Comparison of ENCODE assay signal across 27 cellular contexts in genomic region chr16:66620419-66620775, GRCh38. TPM values are rescaled to one million over a fixed set of nuclear protein-coding genes. Genes with fewer than 3 reads are reported as not detected.
DNase-seq lines count a peak whose midpoint lies in the region; ATAC-seq and TF ChIP-seq lines count a peak whose summit lies in the region.
"Had no signal": no experiment of that assay in that cellular context is flagged by ENCODE, and none has a peak within 500 bp of the region (broad histone marks: within the 10 kb centered on the region; RNA-seq: fewer than 3 reads in every experiment).

No MANE protein-coding gene starts in this region.

- H3K4ac ChIP-seq in IMR-90 (ENCODE audit: low read depth, low read length) = peak overlapping the region; percentile 75

- H3K9me3 ChIP-seq in GM23248 (ENCODE audit: low read depth) (no peaks in the 10 kb centered on the region), IMR-90 (ENCODE audit: control insufficient read depth, insufficient read depth, low read length) (no peaks in the 10 kb centered on the region), osteoblast (ENCODE audit: low read depth, low read length) (no peaks in the 10 kb centered on the region), lower lobe of right lung (no peaks in the 10 kb centered on the region)
- H3K9me3 ChIP-seq: BLaER1, HAP-1, SJSA1 had no signal

- peak overlapping the region; percentile 63 for H3K14ac ChIP-seq in IMR-90 (replicated peaks; ENCODE audit: low read depth, low read length)

- dilution Hi-C loops in IMR-90 (cut with HindIII; ENCODE audit: low sequenced_read_pairs, unreplicated experiment) = no loop called here

- peaks cover 27% of the 10 kb centered on the region for H3K9me1 ChIP-seq in IMR-90 (ENCODE audit: insufficient read depth, low read length)

- H3K9ac ChIP-seq in GM23248 (no peak overlapping the region), IMR-90 (ENCODE audit: low read depth, low read length) (no peak overlapping the region)
- H3K9ac ChIP-seq: BLaER1 had no signal

- no peak for TF ChIP-seq POLR2A in IMR-90 (IDR thresholded peaks at IDR 0.05; ENCODE audit: low read depth, low read length)

- 0 out of 4 replicates have a peak, but pooled peaks cover 0 to 6% of the 10 kb centered on the region in 2 experiments for H3K79me1 ChIP-seq in IMR-90 (ENCODE audit: low read depth in 1 of 2, low read length in 2 of 2)

- intact Hi-C loops in IMR-90 (cut with micrococcal nuclease) (no loop called here), lower lobe of right lung (cut with DNase I) (no loop called here)

- H3F3A ChIP-seq in GM23248 (ENCODE audit: insufficient read depth) = peaks cover 41% of the 10 kb centered on the region

- H2BK120ac ChIP-seq in IMR-90 (ENCODE audit: low read depth, low read length) = peak overlapping the region; percentile 74

- H3K4me3 ChIP-seq in GM23248 = no peak overlapping the region
- no peak overlapping the region for H3K4me3 ChIP-seq in IMR-90 (ENCODE audit: insufficient read depth, low read depth, low read length)
- H3K4me3 ChIP-seq in choroid plexus epithelial cell (ENCODE audit: low read depth, low read length) = no peak overlapping the region
- no peak overlapping the region for H3K4me3 ChIP-seq in osteoblast (ENCODE audit: insufficient read depth, low read length)
- H3K4me3 ChIP-seq in lower lobe of right lung = no peak overlapping the region
- H3K4me3 ChIP-seq: BLaER1, dorsolateral prefrontal cortex, HAP-1, SJSA1 had no signal

- no peak for TF ChIP-seq RAD21 in IMR-90 (IDR thresholded peaks at IDR 0.05; ENCODE audit: low read length)

- H2AK9ac ChIP-seq in IMR-90 (replicated peaks; ENCODE audit: low read depth, low read length, poor library complexity) = peak overlapping the region; percentile 38

- CTCF ChIA-PET in IMR-90 (lab: Yijun Ruan, JAX) = interaction anchor here (0.8 to 1.2 kb wide), 2 partner anchors 12 to 30 kb away, joined by 3 to 4 read pairs; no protein-coding TSS in a partner anchor

- H3K79me2 ChIP-seq in GM23248 (ENCODE audit: insufficient read depth) (no peaks in the 10 kb centered on the region), osteoblast (ENCODE audit: insufficient read depth, low read length) (no peaks in the 10 kb centered on the region)

- peak overlapping the region; percentile 86; the same call in 1 of the 2 replicates for H2BK20ac ChIP-seq in IMR-90 (ENCODE audit: low read depth, low read length)

- no peaks in the 10 kb centered on the region for H3K27me3 ChIP-seq in GM23248 (replicated peaks; ENCODE audit: insufficient read depth)
- H3K27me3 ChIP-seq in IMR-90 (ENCODE audit: control insufficient read depth, insufficient read depth, low read length) = no peaks in the 10 kb centered on the region
- no peaks in the 10 kb centered on the region for H3K27me3 ChIP-seq in osteoblast (ENCODE audit: insufficient read depth, low read length)
- H3K27me3 ChIP-seq in lower lobe of right lung (ENCODE audit: low read depth) = no peaks in the 10 kb centered on the region
- H3K27me3 ChIP-seq: BLaER1, dorsolateral prefrontal cortex, SJSA1 had no signal

- H3K36me3 ChIP-seq in GM23248 (ENCODE audit: low read depth) (no peaks in the 10 kb centered on the region), IMR-90 (ENCODE audit: control insufficient read depth, insufficient read depth, low read length) (no peaks in the 10 kb centered on the region), osteoblast (ENCODE audit: insufficient read depth, low read length) (no peaks in the 10 kb centered on the region), lower lobe of right lung (peaks cover 13% of the 10 kb centered on the region)

- H3K27ac ChIP-seq in GM23248 (peak overlapping the region; percentile 97), IMR-90 (ENCODE audit: insufficient read depth, low read length) (no peak overlapping the region), osteoblast (ENCODE audit: low read depth, low read length) (peak overlapping the region; percentile 100), lower lobe of right lung (no peak overlapping the region)
- H3K27ac ChIP-seq: BLaER1 had no signal

- BruUV-seq in IMR-90 (replicated peaks; lab: Mats Ljungman, UMichigan) = no TSS peak

- peak overlapping the region in 1 of 2 experiments; percentile 78; a peak in 2 of 4 replicates for H4K8ac ChIP-seq in IMR-90 (ENCODE audit: low read depth in 2 of 2, low read length in 2 of 2)

- no peaks in the 10 kb centered on the region for H3K9me2 ChIP-seq in GM23248 (ENCODE audit: insufficient read depth)

- H3K56ac ChIP-seq in IMR-90 (ENCODE audit: extremely low read depth, insufficient read depth, low read length) = no peak overlapping the region

- in situ Hi-C loops in GM23248 (cut with MboI) (no loop called here), IMR-90 (cut with MboI; ENCODE audit: low sequenced_read_pairs) (no loop called here)

- no peak for DNase-seq in GM23248
- DNase-seq in IMR-90 = no peak
- peak; percentile 39 for DNase-seq in choroid plexus epithelial cell (ENCODE audit: low read depth)
- no peak for DNase-seq in osteoblast (ENCODE audit: insufficient read length, low spot score, missing footprints)
- no peak for DNase-seq in lower lobe of right lung
- no peak for DNase-seq in NCI-H2081 (lab: John Stamatoyannopoulos, UW)
- DNase-seq in ecto neural progenitor cell (ENCODE audit: low spot score) = no peak
- DNase-seq: activated CD4-positive, alpha-beta T cell treated with anti-CD3 and anti-CD28 coated beads, Interleukin-2, amount 10 ng/mL, durations not matched to agents 7 days and 5 days; activated gamma-delta T cell treated with Interleukin-2 at 50 U/mL for 16 hours; activated naive CD8-positive, alpha-beta T cell treated with anti-CD3 and anti-CD28 coated beads, Interleukin-2, amount 10 ng/mL, durations not matched to agents 7 days and 5 days; cerebellar nuclear complex; DMS153; dorsolateral prefrontal cortex; hippocampal formation; NCI-H1436 treated with DMSO at 0.1 percent for 48 hours; NCI-H2107; NCI-H345; NCI-H774; posterior cingulate gyrus; stimulated activated CD4-positive, alpha-beta T cell treated with anti-CD3 and anti-CD28 coated beads, Interleukin-4, amount 100 ng/mL, for 4 hours; trophoblast cell had no signal

- peak overlapping the region; percentile 55 for H2AK5ac ChIP-seq in IMR-90 (ENCODE audit: low read depth, low read length)

- peak overlapping the region; percentile 75; the same call in 1 of the 3 replicates for H2BK15ac ChIP-seq in IMR-90 (ENCODE audit: low read depth, low read length)

- TF ChIP-seq CTCF in IMR-90 (conservative IDR thresholded peaks at IDR 0.05; ENCODE audit: low read depth, low read length) = no peak
- no peak for TF ChIP-seq CTCF in choroid plexus epithelial cell (conservative IDR thresholded peaks at IDR 0.05; ENCODE audit: low read depth, low read length)
- no peak for TF ChIP-seq CTCF in osteoblast (IDR thresholded peaks at IDR 0.05; ENCODE audit: extremely low read depth, low read depth, low read length)
- TF ChIP-seq CTCF in lower lobe of right lung (IDR thresholded peaks at IDR 0.05) = no peak

- POLR2A ChIA-PET in IMR-90 (lab: Charles Lee; ENCODE audit: unreplicated experiment) = no interaction called here

- WGBS in GM23248 (ENCODE audit: low coverage in 1 of 2, low lambda C conversion rate in 2 of 2, missing lambda C conversion rate in 2 of 2), 2 experiments = 82 to 91% methylated on average over 8 of the region's 8 CpGs
- 73% methylated on average over 3 of the region's 8 CpGs; no CpG with 5 or more reads in 1 of the 2 experiments for WGBS in IMR-90 (ENCODE audit: extremely low coverage in 2 of 2, insufficient read length in 1 of 2), 2 experiments

- peak overlapping the region; percentile 37 for H4K91ac ChIP-seq in IMR-90 (ENCODE audit: insufficient read depth, low read depth, low read length)

- peak overlapping the region; percentile 69 for H4K5ac ChIP-seq in IMR-90 (ENCODE audit: low read depth, low read length)

- peak overlapping the region; percentile 20; the same call in 1 of the 2 replicates for H3K23ac ChIP-seq in IMR-90 (ENCODE audit: low read depth, low read length)

- peak overlapping the region; percentile 33; the same call in 1 of the 2 replicates for H3K18ac ChIP-seq in IMR-90 (ENCODE audit: low read depth, low read length)

- H2BK5ac ChIP-seq in IMR-90 (ENCODE audit: low read depth, low read length, poor library complexity, severe bottlenecking) = peak overlapping the region; percentile 73

- peaks cover 51% of the 10 kb centered on the region for H3K4me1 ChIP-seq in GM23248 (ENCODE audit: insufficient read depth)
- H3K4me1 ChIP-seq in IMR-90 (ENCODE audit: control insufficient read depth, insufficient read depth, low read length) = peaks cover 36% of the 10 kb centered on the region
- peaks cover 62% of the 10 kb centered on the region for H3K4me1 ChIP-seq in osteoblast (ENCODE audit: insufficient read depth, low read length)
- peaks cover 6% of the 10 kb centered on the region for H3K4me1 ChIP-seq in lower lobe of right lung
- H3K4me1 ChIP-seq: HAP-1 had no signal

- ATAC-seq in IMR-90 (ENCODE audit: low read depth) (no peak), lower lobe of right lung (no peak), HG02852 (IDR thresholded peaks at IDR 0.05; ENCODE audit: unreplicated experiment) (no peak)

- H4K20me1 ChIP-seq in GM23248 (ENCODE audit: insufficient read depth) = no peaks in the 10 kb centered on the region
- H4K20me1 ChIP-seq in IMR-90 (ENCODE audit: insufficient read depth, low read length) = peaks cover 9% of the 10 kb centered on the region; the same call in 1 of the 2 replicates
- H4K20me1 ChIP-seq in osteoblast (ENCODE audit: insufficient read depth, low read length) = no peaks in the 10 kb centered on the region
- H4K20me1 ChIP-seq: BLaER1 had no signal

- H3K4me2 ChIP-seq in GM23248 (ENCODE audit: unreplicated experiment) (peak overlapping the region; percentile 77), IMR-90 (ENCODE audit: low read depth, low read length) (no peak overlapping the region), osteoblast (ENCODE audit: insufficient read depth, low read length) (peak overlapping the region; percentile 83)

- H2AFZ ChIP-seq in GM23248 (no peak overlapping the region), IMR-90 (replicated peaks; ENCODE audit: low read length, poor library complexity) (no peak overlapping the region), osteoblast (ENCODE audit: low read length) (peak overlapping the region; percentile 47)

RNA-seq across cellular contexts. Expression of gene CMTM3, which starts 15.9 kb away (rescaled TPM):
- 21.9 and 32.6 TPM in 2 replicates for total RNA-seq in GM23248 (2014; rRNA removed; shearing (Covaris generic))
- polyA plus RNA-seq in GM23248 (2016; fragmentation: Nextera tagmentation; extraction: Ambion mirVana) (43.9 and 47.0 TPM in 2 replicates), IMR-90 (2012; rRNA removed) (34.6 and 35.5 TPM in 2 replicates)
- total RNA-seq in IMR-90 (2012; rRNA removed) (4.5 and 4.7 TPM in 2 replicates), osteoblast (24.6 and 29.8 TPM in 2 replicates), lower lobe of right lung (35.8 TPM)
- 14.5 and 50.4 TPM in 2 replicates for polyA plus RNA-seq in IMR-90 (2012; cell fraction: cytosol; rRNA removed)
- polyA plus RNA-seq in IMR-90 (2012; cell fraction: nucleus; rRNA removed; ENCODE audit: low replicate concordance) = 32.0 and 33.9 TPM in 2 replicates

RNA-seq across cellular contexts. Expression of gene CMTM2, which starts 41.1 kb away (rescaled TPM):
- total RNA-seq in GM23248 (2014; rRNA removed; shearing (Covaris generic)) = not detected in 2 replicates
- polyA plus RNA-seq in GM23248 (2016; fragmentation: Nextera tagmentation; extraction: Ambion mirVana) (not detected in 2 replicates), IMR-90 (2012; rRNA removed) (not detected in 2 replicates)
- total RNA-seq in IMR-90 (2012; rRNA removed) (not detected in 2 replicates), osteoblast (not detected in 2 replicates), lower lobe of right lung (4.0 TPM)
- polyA plus RNA-seq in IMR-90 (2012; cell fraction: cytosol; rRNA removed) = not detected in 2 replicates
- polyA plus RNA-seq in IMR-90 (2012; cell fraction: nucleus; rRNA removed; ENCODE audit: low replicate concordance) = 0.10 and 0.12 TPM in 2 replicates
- total RNA-seq: endothelial cell of umbilical vein, G401, SJSA1 had no signal
- polyA plus RNA-seq: endothelial cell of umbilical vein had no signal

RNA-seq across cellular contexts. Expression of gene CMTM1, which starts 54.2 kb away (rescaled TPM):
- 2.1 and 3.1 TPM in 2 replicates for total RNA-seq in GM23248 (2014; rRNA removed; shearing (Covaris generic))
- polyA plus RNA-seq in GM23248 (2016; fragmentation: Nextera tagmentation; extraction: Ambion mirVana) = 6.0 and 6.8 TPM in 2 replicates
- total RNA-seq in IMR-90 (2012; rRNA removed) = 0.54 and 1.7 TPM in 2 replicates
- 1.8 and 2.1 TPM in 2 replicates for polyA plus RNA-seq in IMR-90 (2012; rRNA removed)
- 0.40 and 1.2 TPM in 2 replicates for polyA plus RNA-seq in IMR-90 (2012; cell fraction: cytosol; rRNA removed)
- polyA plus RNA-seq in IMR-90 (2012; cell fraction: nucleus; rRNA removed; ENCODE audit: low replicate concordance) = 0.95 and 0.96 TPM in 2 replicates
- total RNA-seq in osteoblast = 4.0 and 4.1 TPM in 2 replicates
- total RNA-seq in lower lobe of right lung = 8.1 TPM

Comparison
In these comparisons a context has a peak if more than half of its experiments do, and no peak if none do; other contexts are left out.
1. H3K27ac ChIP-seq: peak in GM23248 (single experiment) and osteoblast (single experiment); none in IMR-90 (single experiment) and lower lobe of right lung (single experiment).